ENCODE assay signal across 10 cellular contexts in genomic region chr12:26287666-26288408, GRCh38.
DNase-seq lines count a peak whose midpoint lies in the region; ATAC-seq, FAIRE-seq and TF ChIP-seq lines count a peak whose summit lies in the region.
"Had no signal": no experiment of that assay in that cellular context is flagged by ENCODE, and none has a peak within 500 bp of the region (broad histone marks: within the 10 kb centered on the region; RNA-seq: fewer than 3 reads in every experiment).

No MANE protein-coding gene starts in this region.

- FAIRE-seq in RCC 7860 (lab: Jason Lieb, UNC) = peak; percentile 97
- FAIRE-seq: A549 had no signal

- no peaks in the 10 kb centered on the region for H3K36me3 Mint-ChIP-seq in type B pancreatic cell
- H3K36me3 Mint-ChIP-seq in CD4-positive, alpha-beta memory T cell = no peaks in the 10 kb centered on the region

- H3K36me3 ChIP-seq in CD4-positive, alpha-beta memory T cell (ENCODE audit: insufficient read depth, low read length) = no peaks in the 10 kb centered on the region

- H3K4me3 ChIP-seq in fibroblast of mammary gland (ENCODE audit: control insufficient read depth, low read depth, low read length) = no peak overlapping the region
- H3K4me3 ChIP-seq in CD4-positive, alpha-beta memory T cell (ENCODE audit: low read length in 2 of 2) = no peak overlapping the region
- H3K4me3 ChIP-seq: A549 had no signal

- peaks cover 31% of the 10 kb centered on the region for H3K27me3 Mint-ChIP-seq in type B pancreatic cell
- H3K27me3 Mint-ChIP-seq in CD4-positive, alpha-beta memory T cell = peaks cover 0 to 2% of the 10 kb centered on the region in 2 donors

- intact Hi-C loops in CD4-positive, alpha-beta memory T cell (cut with micrococcal nuclease) = no loop called here

- POLR2A ChIA-PET in CD4-positive, alpha-beta memory T cell (lab: Charles Lee; ENCODE audit: partially characterized antibody) = no interaction called here

- no peaks in the 10 kb centered on the region for H3K9me3 Mint-ChIP-seq in type B pancreatic cell
- H3K9me3 Mint-ChIP-seq in CD4-positive, alpha-beta memory T cell = peaks cover 0 to 3% (median 0%) of the 10 kb centered on the region in 8 donors

- no peak overlapping the region for H3K4me3 Mint-ChIP-seq in type B pancreatic cell
- H3K4me3 Mint-ChIP-seq in CD4-positive, alpha-beta memory T cell = no peak overlapping the region

- CTCF ChIA-PET in CD4-positive, alpha-beta memory T cell (lab: Charles Lee; ENCODE audit: partially characterized antibody) = no interaction called here

- no peak overlapping the region for H3K27ac ChIP-seq in CD4-positive, alpha-beta memory T cell (ENCODE audit: low read depth, low read length)
- H3K27ac ChIP-seq: A549 had no signal

- no peaks in the 10 kb centered on the region for H3K9me3 ChIP-seq in CD4-positive, alpha-beta memory T cell (ENCODE audit: control insufficient read depth in 1 of 2, low read length in 2 of 2)
- H3K9me3 ChIP-seq: A549 had no signal

- no peak for ATAC-seq in GM21381 (IDR thresholded peaks at IDR 0.05; ENCODE audit: unreplicated experiment)
- ATAC-seq: A549 had no signal

- H3K27me3 ChIP-seq in CD4-positive, alpha-beta memory T cell (ENCODE audit: insufficient read depth, low read length) = no peaks in the 10 kb centered on the region

- no peaks in the 10 kb centered on the region for H3K4me1 ChIP-seq in CD4-positive, alpha-beta memory T cell (ENCODE audit: insufficient read depth, low read length)
- H3K4me1 ChIP-seq: A549 had no signal

- H3K4me1 Mint-ChIP-seq in type B pancreatic cell (ENCODE audit: unreplicated experiment) = no peaks in the 10 kb centered on the region
- H3K4me1 Mint-ChIP-seq in CD4-positive, alpha-beta memory T cell = peaks cover 0 to 5% (median 0%) of the 10 kb centered on the region in 4 donors

- TF ChIP-seq CTCF in fibroblast of mammary gland (conservative IDR thresholded peaks at IDR 0.05; ENCODE audit: control insufficient read depth, insufficient read depth, low read depth, low read length) = no peak
- no peak for TF ChIP-seq CTCF in type B pancreatic cell (conservative IDR thresholded peaks at IDR 0.05)

- DNase-seq in AG08396 (ENCODE audit: low spot score) (peak; percentile 9), RCC 7860 (ENCODE audit: low spot score) (peak; percentile 92), fibroblast of mammary gland (ENCODE audit: low read depth) (peak; percentile 85), occipital lobe (lab: John Stamatoyannopoulos, UW) (peak; percentile 4), type B pancreatic cell (ENCODE audit: extremely low spot score, unreplicated experiment) (no peak)
- DNase-seq in activated CD8-positive, alpha-beta memory T cell treated with anti-CD3 and anti-CD28 coated beads, Interleukin-2, amount 50 U/mL, for 4 hours = no peak
- DNase-seq in CD4-positive, alpha-beta memory T cell = no peak
- DNase-seq: stimulated activated naive CD4-positive, alpha-beta T cell had no signal

- no peak overlapping the region for H3K27ac Mint-ChIP-seq in type B pancreatic cell
- no peak overlapping the region for H3K27ac Mint-ChIP-seq in CD4-positive, alpha-beta memory T cell

Comparison
In these comparisons a context has a peak if more than half of its experiments do, and no peak if none do; other contexts are left out.
1. DNase-seq: peak in AG08396 (single experiment), RCC 7860 (single experiment), fibroblast of mammary gland (single experiment) and occipital lobe (single experiment); none in type B pancreatic cell (single experiment), activated CD8-positive, alpha-beta memory T cell treated with anti-CD3 and anti-CD28 coated beads, Interleukin-2, amount 50 U/mL, for 4 hours (single experiment) and CD4-positive, alpha-beta memory T cell (0 of 5).